27 cellular contexts compared by ENCODE assay signal in the genomic region with DNA sequence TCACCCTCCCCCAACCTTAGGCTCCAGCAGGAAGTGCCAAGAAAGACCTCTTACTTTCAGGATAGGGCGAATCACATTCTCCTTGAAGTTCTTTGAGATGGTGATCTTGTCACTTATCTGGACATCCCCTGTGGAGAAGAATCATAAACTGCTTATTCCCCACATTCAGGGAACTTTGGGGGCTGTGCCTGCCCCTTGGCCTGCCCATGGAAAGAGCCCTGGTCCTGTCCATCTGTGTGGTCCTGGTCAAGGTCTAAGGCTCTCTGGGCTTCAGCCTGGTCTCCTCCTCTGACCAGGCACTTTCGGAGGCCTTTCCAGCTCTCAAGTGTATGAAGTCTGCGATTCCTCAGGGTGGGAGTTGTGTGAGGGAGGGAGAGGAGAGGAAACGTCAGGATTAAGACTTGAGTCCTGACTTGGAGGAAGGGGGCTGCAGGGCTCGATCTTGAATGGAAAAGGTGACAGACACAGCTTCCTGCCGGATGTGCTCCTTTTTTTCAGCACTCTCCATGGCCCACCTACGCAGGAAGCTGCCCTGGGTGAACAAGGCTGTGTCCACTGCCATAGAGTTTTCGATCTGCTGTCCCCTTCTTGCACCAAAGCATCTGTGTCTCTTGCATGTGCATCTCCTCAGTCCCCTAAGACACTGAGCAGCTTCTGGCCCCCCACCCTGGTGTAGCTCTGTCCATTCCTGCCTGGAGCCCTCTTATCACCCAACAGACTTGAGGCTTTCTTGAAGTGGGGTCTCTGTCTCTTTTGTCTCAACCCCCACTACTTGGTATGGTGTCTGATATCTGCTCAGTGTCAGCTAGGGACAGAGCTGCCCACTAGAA. TPM values are rescaled to one million over a fixed set of nuclear protein-coding genes. Genes with fewer than 3 reads are reported as not detected.
"Had no signal": no experiment of that assay in that cellular context is flagged by ENCODE, and none has a peak within 500 bp of the region (broad histone marks: within the 10 kb centered on the region; RNA-seq: fewer than 3 reads in every experiment).

No MANE protein-coding gene starts in this region.

- H3K4me3 Mint-ChIP-seq: activated CD8-positive, alpha-beta T cell treated with anti-CD3 and anti-CD28 coated beads, Interleukin-2, amount 10 ng/mL, durations not matched to agents 7 days and 5 days; activated naive CD8-positive, alpha-beta T cell treated with anti-CD3 and anti-CD28 coated beads, Interleukin-2, amount 50 U/mL, for 24 hours; activated T-cell treated with anti-CD3 and anti-CD28 coated beads, Interleukin-2, amount 50 U/mL, for 4 hours; WTC11 had no signal

- ATAC-seq: activated CD8-positive, alpha-beta T cell treated with anti-CD3 and anti-CD28 coated beads, Interleukin-2, amount 10 ng/mL, durations not matched to agents 7 days and 5 days; activated naive CD4-positive, alpha-beta T cell treated with anti-CD3 and anti-CD28 coated beads, Interleukin-2, amount 50 U/mL, for 72 hours; activated naive CD8-positive, alpha-beta T cell treated with anti-CD3 and anti-CD28 coated beads, Interleukin-2, amount 50 U/mL, for 24 hours; activated T-cell treated with anti-CD3 and anti-CD28 coated beads, Interleukin-2, amount 50 U/mL, for 4 hours; WTC11 had no signal

- H3K4me3 ChIP-seq: Peyer's patch, SJCRH30 had no signal

- H3K9ac ChIP-seq: SK-N-SH had no signal

- H3K4me1 ChIP-seq: Peyer's patch, SJCRH30 had no signal

- H3K27me3 Mint-ChIP-seq: activated naive CD8-positive, alpha-beta T cell treated with anti-CD3 and anti-CD28 coated beads, Interleukin-2, amount 50 U/mL, for 24 hours had no signal

- H3K9me3 ChIP-seq: Peyer's patch, SJCRH30, SK-N-SH had no signal

- H3K27ac ChIP-seq: Peyer's patch, RWPE1, SJCRH30 had no signal

- H3K36me3 ChIP-seq: SJCRH30 had no signal

- H3K27me3 ChIP-seq: Peyer's patch, SJCRH30 had no signal

- H3K36me3 Mint-ChIP-seq: activated naive CD4-positive, alpha-beta T cell treated with anti-CD3 and anti-CD28 coated beads, Interleukin-2, amount 50 U/mL, for 72 hours had no signal

- H3K4me2 ChIP-seq: SK-N-SH had no signal

- H3K27ac Mint-ChIP-seq: activated CD8-positive, alpha-beta T cell treated with anti-CD3 and anti-CD28 coated beads, Interleukin-2, amount 10 ng/mL, durations not matched to agents 7 days and 5 days; activated naive CD8-positive, alpha-beta T cell treated with anti-CD3 and anti-CD28 coated beads, Interleukin-2, amount 50 U/mL, for 24 hours; WTC11 had no signal

- H3K4me1 Mint-ChIP-seq: activated naive CD8-positive, alpha-beta T cell treated with anti-CD3 and anti-CD28 coated beads, Interleukin-2, amount 50 U/mL, for 24 hours; WTC11 had no signal

- DNase-seq: activated CD4-positive, alpha-beta T cell treated with anti-CD3 and anti-CD28 coated beads for 48 hours; activated CD4-positive, alpha-beta T cell treated with anti-CD3 and anti-CD28 coated beads, Interleukin-2, amount 50 U/mL, for 4 hours; activated CD4-positive, CD25-positive, alpha-beta regulatory T cell treated with anti-CD3 and anti-CD28 coated beads, Interleukin-2, amount 50 U/mL, for 72 hours; activated CD8-positive, alpha-beta T cell treated with anti-CD3 and anti-CD28 coated beads, Interleukin-2, amount 10 ng/mL, durations not matched to agents 7 days and 5 days; activated effector memory CD4-positive, alpha-beta T cell treated with anti-CD3 and anti-CD28 coated beads, Interleukin-2, amount 50 U/mL, for 16 hours; activated naive CD4-positive, alpha-beta T cell treated with Interleukin-2 at 50 U/mL for 16 hours; activated naive CD8-positive, alpha-beta T cell treated with anti-CD3 and anti-CD28 coated beads, Interleukin-2, amount 50 U/mL, for 24 hours; activated T-cell treated with anti-CD3 and anti-CD28 coated beads, Interleukin-2, amount 50 U/mL, for 4 hours; amniotic stem cell; caudate nucleus; Kasumi-1; KBM-7; NCI-H1048; NCI-H146; NCI-H187 treated with DMSO at 0.1 percent for 48 hours; NCI-H2081 treated with DMSO at 0.1 percent for 48 hours; NCI-H446; NCI-H524; Right ventricle myocardium superior; SJCRH30; SK-N-SH; SW 1271 had no signal

- H3K9me3 Mint-ChIP-seq: activated naive CD4-positive, alpha-beta T cell treated with anti-CD3 and anti-CD28 coated beads, Interleukin-2, amount 50 U/mL, for 72 hours; activated naive CD8-positive, alpha-beta T cell treated with anti-CD3 and anti-CD28 coated beads, Interleukin-2, amount 50 U/mL, for 24 hours; activated T-cell treated with anti-CD3 and anti-CD28 coated beads, Interleukin-2, amount 50 U/mL, for 4 hours; WTC11 had no signal

RNA-seq across cellular contexts. Expression of a gene that starts 50.8 kb away (rescaled TPM):
- total RNA-seq: activated CD8-positive, alpha-beta T cell treated with anti-CD3 and anti-CD28 coated beads, Interleukin-2, amount 10 ng/mL, durations not matched to agents 7 days and 5 days; activated naive CD4-positive, alpha-beta T cell treated with anti-CD3 and anti-CD28 coated beads, Interleukin-2, amount 50 U/mL, for 72 hours; activated T-cell treated with anti-CD3 and anti-CD28 coated beads, Interleukin-2, amount 50 U/mL, for 4 hours; Peyer's patch; Right ventricle myocardium superior; SJCRH30; T-helper 1 cell treated with Interleukin-12 subunit alpha and Interleukin-12 subunit beta and Interleukin-4 antibody, amounts not matched to agents 30 ng/mL and 1 ng/mL, for 36 hours had no signal
